18 cellular contexts compared by ENCODE assay signal in the genomic region with DNA sequence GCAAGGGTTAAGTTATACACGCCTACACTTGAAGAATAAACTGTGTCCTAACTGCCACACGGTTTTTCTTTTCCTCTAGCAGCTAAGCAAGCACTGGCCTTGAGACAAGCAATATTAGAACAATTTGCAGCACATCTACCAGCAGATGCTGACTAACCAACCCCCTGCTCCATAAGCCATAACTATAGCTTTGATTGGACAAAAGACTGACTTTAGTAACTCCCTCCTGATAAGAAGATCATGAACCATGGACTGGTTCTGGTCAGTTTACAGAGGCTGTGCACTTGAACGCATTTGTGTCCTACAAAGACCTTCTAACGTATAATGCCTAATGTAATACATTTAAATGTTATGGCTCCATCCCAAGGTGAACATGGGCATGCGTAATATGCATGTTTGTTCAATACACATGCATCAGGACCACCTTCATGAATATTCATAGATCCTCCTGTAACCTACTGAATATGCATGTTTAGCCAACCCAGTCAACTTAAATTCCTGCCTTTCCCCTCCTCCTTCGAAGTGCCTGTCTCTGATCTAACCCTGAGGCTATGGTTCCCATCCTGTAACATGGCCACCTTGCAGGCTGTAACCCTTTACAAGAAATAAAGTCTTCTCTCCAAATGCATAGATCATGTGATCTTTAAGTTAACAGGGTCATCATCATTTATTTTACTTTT. TPM values are rescaled to one million over a fixed set of nuclear protein-coding genes. Genes with fewer than 3 reads are reported as not detected.
DNase-seq lines count a peak whose midpoint lies in the region; ATAC-seq and TF ChIP-seq lines count a peak whose summit lies in the region.
"Had no signal": no experiment of that assay in that cellular context is flagged by ENCODE, and none has a peak within 500 bp of the region (broad histone marks: within the 10 kb centered on the region; RNA-seq: fewer than 3 reads in every experiment).

No MANE protein-coding gene starts in this region.

- H3K79me2 ChIP-seq in GM23338 (replicated peaks; ENCODE audit: insufficient read depth) (no peaks in the 10 kb centered on the region), neural progenitor cell (ENCODE audit: low read depth) (no peaks in the 10 kb centered on the region)

- H4K20me1 ChIP-seq in GM23338 (replicated peaks; ENCODE audit: insufficient read depth) (no peaks in the 10 kb centered on the region), neural progenitor cell (ENCODE audit: low read depth) (no peaks in the 10 kb centered on the region)
- H4K20me1 ChIP-seq: BLaER1 treated with 17β-estradiol and CSF1 and Interleukin-3, amounts not matched to agents 10 nM and 100 nM had no signal

- H3K4me2 ChIP-seq in GM23338: no peak overlapping the region
- no peak overlapping the region for H3K4me2 ChIP-seq in neural progenitor cell
- H3K4me2 ChIP-seq: BLaER1 treated with 17β-estradiol and CSF1 and Interleukin-3, amounts not matched to agents 10 nM and 100 nM; PC-9 had no signal

- H3K4me1 Mint-ChIP-seq in GM23338: peaks cover 10% of the 10 kb centered on the region
- H3K4me1 Mint-ChIP-seq in neural progenitor cell: peaks cover 3% of the 10 kb centered on the region
- H3K4me1 Mint-ChIP-seq in activated T-cell treated with anti-CD3 and anti-CD28 coated beads, Interleukin-2, amount 50 U/mL, for 4 hours (ENCODE audit: low read depth): no peaks in the 10 kb centered on the region

- WGBS in thyroid gland, 2 donors: 35 to 60% methylated on average over 6 of the region's 6 CpGs

- H3K4me1 ChIP-seq in GM23338 (ENCODE audit: insufficient read depth) (no peaks in the 10 kb centered on the region), thyroid gland (peaks cover 49 to 53% of the 10 kb centered on the region in 2 donors), neural progenitor cell (no peaks in the 10 kb centered on the region)
- H3K4me1 ChIP-seq: BLaER1 treated with 17β-estradiol and CSF1 and Interleukin-3, amounts not matched to agents 10 nM and 100 nM had no signal

- peak; percentile 90 for ATAC-seq in GM23338
- ATAC-seq in HG03520 (IDR thresholded peaks at IDR 0.05; ENCODE audit: unreplicated experiment): no peak
- ATAC-seq in activated T-cell treated with anti-CD3 and anti-CD28 coated beads, Interleukin-2, amount 50 U/mL, for 4 hours: no peak
- ATAC-seq: GM12878 had no signal

- H3K4me3 Mint-ChIP-seq in GM23338 (no peak overlapping the region), neural progenitor cell (no peak overlapping the region)
- H3K4me3 Mint-ChIP-seq in activated T-cell treated with anti-CD3 and anti-CD28 coated beads, Interleukin-2, amount 50 U/mL, for 4 hours: no peak overlapping the region
- H3K4me3 Mint-ChIP-seq: HFFc6 had no signal

- H3K27ac ChIP-seq in GM23338 (ENCODE audit: low read depth) (no peak overlapping the region), SK-N-MC (no peak overlapping the region), thyroid gland (peak overlapping the region; percentile 51 to 66 (median 59)), neural progenitor cell (no peak overlapping the region)
- H3K27ac ChIP-seq: BLaER1 treated with 17β-estradiol and CSF1 and Interleukin-3, amounts not matched to agents 10 nM and 100 nM; PC-9 had no signal

- H3K9ac ChIP-seq in SK-N-MC (ENCODE audit: insufficient read length): no peak overlapping the region
- no peak overlapping the region for H3K9ac ChIP-seq in neural progenitor cell
- H3K9ac ChIP-seq: BLaER1 treated with 17β-estradiol and CSF1 and Interleukin-3, amounts not matched to agents 10 nM and 100 nM had no signal

- H3K9me3 ChIP-seq in SK-N-MC (ENCODE audit: low read depth, low read length) (no peaks in the 10 kb centered on the region), thyroid gland (no peaks in the 10 kb centered on the region), neural progenitor cell (ENCODE audit: low read depth) (no peaks in the 10 kb centered on the region)

- no peak overlapping the region for H3K27ac Mint-ChIP-seq in GM23338
- no peak overlapping the region for H3K27ac Mint-ChIP-seq in neural progenitor cell
- H3K27ac Mint-ChIP-seq: HFFc6 had no signal

- peak; percentile 76 for DNase-seq in GM23338 (ENCODE audit: low spot score)
- peak; percentile 67 for DNase-seq in SK-N-MC (ENCODE audit: low read depth, low spot score)
- peak; percentile 11 for DNase-seq in iris pigment epithelial cell (ENCODE audit: low read depth)
- DNase-seq in thyroid gland: no peak
- no peak for DNase-seq in neural progenitor cell (ENCODE audit: low spot score)
- no peak for DNase-seq in activated T-cell treated with anti-CD3 and anti-CD28 coated beads, Interleukin-2, amount 50 U/mL, for 4 hours
- DNase-seq in NCI-H2081 (lab: John Stamatoyannopoulos, UW): no peak
- DNase-seq: HFFc6; IMR-90; NCI-H1417 treated with DMSO at 0.1 percent for 48 hours; NCI-H2029 treated with DMSO at 0.1 percent for 48 hours; NCI-H524; NK-92 treated with Interleukin-12 subunit alpha and Interleukin-12 subunit beta, amount 100 ng/mL, for 24 hours; PC-9 had no signal

- H3K36me3 ChIP-seq in GM23338 (ENCODE audit: insufficient read depth) (no peaks in the 10 kb centered on the region), SK-N-MC (ENCODE audit: insufficient read depth, low read length) (no peaks in the 10 kb centered on the region), thyroid gland (no peaks in the 10 kb centered on the region), neural progenitor cell (no peaks in the 10 kb centered on the region)

- H3K9me3 Mint-ChIP-seq in GM23338: no peaks in the 10 kb centered on the region
- H3K9me3 Mint-ChIP-seq in neural progenitor cell: no peaks in the 10 kb centered on the region
- H3K9me3 Mint-ChIP-seq in activated T-cell treated with anti-CD3 and anti-CD28 coated beads, Interleukin-2, amount 50 U/mL, for 4 hours: no peaks in the 10 kb centered on the region
- H3K9me3 Mint-ChIP-seq: HFFc6 had no signal

- H3K27me3 Mint-ChIP-seq in GM23338 (ENCODE audit: insufficient read depth, low read depth, poor library complexity) (no peaks in the 10 kb centered on the region), neural progenitor cell (ENCODE audit: insufficient read depth, low read depth) (peaks cover 2% of the 10 kb centered on the region)
- no peaks in the 10 kb centered on the region for H3K27me3 Mint-ChIP-seq in activated T-cell treated with anti-CD3 and anti-CD28 coated beads, Interleukin-2, amount 50 U/mL, for 4 hours (ENCODE audit: low read depth)

- H3K36me3 Mint-ChIP-seq in GM23338 (ENCODE audit: low read depth) (no peaks in the 10 kb centered on the region), neural progenitor cell (no peaks in the 10 kb centered on the region)
- H3K36me3 Mint-ChIP-seq in activated T-cell treated with anti-CD3 and anti-CD28 coated beads, Interleukin-2, amount 50 U/mL, for 4 hours (ENCODE audit: insufficient read depth): peaks cover 16% of the 10 kb centered on the region

- H3K27me3 ChIP-seq in GM23338 (ENCODE audit: insufficient read depth) (no peaks in the 10 kb centered on the region), thyroid gland (no peaks in the 10 kb centered on the region), neural progenitor cell (no peaks in the 10 kb centered on the region)
- H3K27me3 ChIP-seq: BLaER1 treated with 17β-estradiol and CSF1 and Interleukin-3, amounts not matched to agents 10 nM and 100 nM had no signal

- no peak for TF ChIP-seq POLR2A in thyroid gland (IDR thresholded peaks at IDR 0.05)

- TF ChIP-seq CTCF in GM23338 (conservative IDR thresholded peaks at IDR 0.05; ENCODE audit: low read depth in 2 of 2): no peak
- no peak for TF ChIP-seq CTCF in thyroid gland (IDR thresholded peaks at IDR 0.05)
- no peak for TF ChIP-seq CTCF in neural progenitor cell (IDR thresholded peaks at IDR 0.05)

- H2AFZ ChIP-seq in GM23338 (no peak overlapping the region), neural progenitor cell (replicated peaks) (no peak overlapping the region)
- H2AFZ ChIP-seq: PC-9 had no signal

- H3K9me2 ChIP-seq in GM23338 (ENCODE audit: insufficient read depth): no peaks in the 10 kb centered on the region; the same call in 1 of the 2 replicates

- H3F3A ChIP-seq in GM23338 (replicated peaks; ENCODE audit: low read depth) (no peaks in the 10 kb centered on the region), neural progenitor cell (ENCODE audit: low read depth) (no peaks in the 10 kb centered on the region)

- H3K4me3 ChIP-seq in GM23338 (no peak overlapping the region), SK-N-MC (no peak overlapping the region), thyroid gland (replicated peaks in 1 of 3) (no peak overlapping the region), neural progenitor cell (no peak overlapping the region)
- H3K4me3 ChIP-seq: BLaER1 treated with 17β-estradiol and CSF1 and Interleukin-3, amounts not matched to agents 10 nM and 100 nM; GM12878; PC-9 had no signal

- intact Hi-C loops in thyroid gland (cut with DNase I): no loop called here

TF ChIP-seq in GM23338, 12 proteins besides CTCF, POLR2A, EP300 and RAD21 (continues in another document):
- TF ChIP-seq, protein P1, sequence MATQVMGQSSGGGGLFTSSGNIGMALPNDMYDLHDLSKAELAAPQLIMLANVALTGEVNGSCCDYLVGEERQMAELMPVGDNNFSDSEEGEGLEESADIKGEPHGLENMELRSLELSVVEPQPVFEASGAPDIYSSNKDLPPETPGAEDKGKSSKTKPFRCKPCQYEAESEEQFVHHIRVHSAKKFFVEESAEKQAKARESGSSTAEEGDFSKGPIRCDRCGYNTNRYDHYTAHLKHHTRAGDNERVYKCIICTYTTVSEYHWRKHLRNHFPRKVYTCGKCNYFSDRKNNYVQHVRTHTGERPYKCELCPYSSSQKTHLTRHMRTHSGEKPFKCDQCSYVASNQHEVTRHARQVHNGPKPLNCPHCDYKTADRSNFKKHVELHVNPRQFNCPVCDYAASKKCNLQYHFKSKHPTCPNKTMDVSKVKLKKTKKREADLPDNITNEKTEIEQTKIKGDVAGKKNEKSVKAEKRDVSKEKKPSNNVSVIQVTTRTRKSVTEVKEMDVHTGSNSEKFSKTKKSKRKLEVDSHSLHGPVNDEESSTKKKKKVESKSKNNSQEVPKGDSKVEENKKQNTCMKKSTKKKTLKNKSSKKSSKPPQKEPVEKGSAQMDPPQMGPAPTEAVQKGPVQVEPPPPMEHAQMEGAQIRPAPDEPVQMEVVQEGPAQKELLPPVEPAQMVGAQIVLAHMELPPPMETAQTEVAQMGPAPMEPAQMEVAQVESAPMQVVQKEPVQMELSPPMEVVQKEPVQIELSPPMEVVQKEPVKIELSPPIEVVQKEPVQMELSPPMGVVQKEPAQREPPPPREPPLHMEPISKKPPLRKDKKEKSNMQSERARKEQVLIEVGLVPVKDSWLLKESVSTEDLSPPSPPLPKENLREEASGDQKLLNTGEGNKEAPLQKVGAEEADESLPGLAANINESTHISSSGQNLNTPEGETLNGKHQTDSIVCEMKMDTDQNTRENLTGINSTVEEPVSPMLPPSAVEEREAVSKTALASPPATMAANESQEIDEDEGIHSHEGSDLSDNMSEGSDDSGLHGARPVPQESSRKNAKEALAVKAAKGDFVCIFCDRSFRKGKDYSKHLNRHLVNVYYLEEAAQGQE (IDR thresholded peaks at IDR 0.05; ENCODE audit: unreplicated experiment): no peak

RNA-seq across cellular contexts. Expression of a gene that starts 26.5 kb away (rescaled TPM):
- total RNA-seq in GM23338 (2014; rRNA removed; shearing (Covaris generic)): 0.24 and 0.89 TPM in 2 replicates
- 0.50 and 0.70 TPM in 2 replicates for polyA plus RNA-seq in GM23338 (2016; fragmentation: Nextera tagmentation; extraction: Ambion mirVana)
- total RNA-seq in thyroid gland (10 to 100 TPM; 18.3 to 94.5 (median 59.8) TPM), neural progenitor cell (ENCODE audit: low replicate concordance) (1.7 and 2.0 TPM in 2 replicates)
- 1 to 10 TPM; 1.3 to 1.5 (median 1.4) TPM for total RNA-seq in activated T-cell treated with anti-CD3 and anti-CD28 coated beads, Interleukin-2, amount 50 U/mL, for 4 hours
- total RNA-seq: G401, PC-9 had no signal

Comparison
In these comparisons a context has a peak if more than half of its experiments do, and no peak if none do; other contexts are left out.
1. DNase-seq: peak in GM23338 (single experiment), SK-N-MC (single experiment) and iris pigment epithelial cell (single experiment); none in thyroid gland (0 of 2), neural progenitor cell (single experiment), activated T-cell treated with anti-CD3 and anti-CD28 coated beads, Interleukin-2, amount 50 U/mL, for 4 hours (single experiment) and NCI-H2081 (0 of 2).
2. H3K27ac ChIP-seq: peak in thyroid gland (3 of 3); none in GM23338 (single experiment), SK-N-MC (single experiment) and neural progenitor cell (single experiment).